1 cellular context compared by ENCODE assay signal in the genomic region with DNA sequence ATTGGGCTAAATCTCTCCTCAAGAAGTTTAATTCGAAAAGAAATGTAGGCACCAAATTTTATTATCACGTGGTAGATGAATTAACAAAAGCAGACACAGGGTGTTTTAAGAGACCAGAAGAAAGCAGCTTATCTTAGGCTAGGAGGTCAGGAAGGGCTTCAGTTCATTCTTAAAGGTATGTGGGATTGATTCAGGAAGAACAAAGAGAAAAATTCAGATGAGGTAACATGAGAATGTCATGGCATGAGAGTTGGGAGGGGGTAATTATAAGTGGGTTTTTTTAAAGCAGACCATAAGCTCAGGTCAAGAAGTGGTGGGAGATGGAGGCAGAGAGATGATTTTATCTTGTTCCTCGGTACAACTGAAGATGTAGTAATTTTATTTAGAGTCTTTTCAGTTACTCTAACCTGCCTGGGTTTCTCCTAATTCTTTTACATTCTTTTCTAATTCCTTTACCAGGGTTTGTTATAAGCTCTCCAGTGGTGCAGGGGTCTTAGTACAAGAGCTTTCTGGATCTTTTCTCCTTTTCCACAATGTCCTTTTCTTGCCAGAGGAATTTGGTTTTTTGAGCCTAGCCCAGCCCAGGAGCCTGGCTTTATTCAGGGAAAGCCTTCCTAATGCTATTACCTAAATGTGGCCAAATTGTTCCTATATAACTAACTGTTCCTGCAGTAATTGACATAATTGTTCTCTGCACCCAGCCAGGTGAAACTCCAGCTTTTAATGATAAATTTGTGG.
TF ChIP-seq lines count a peak whose summit lies in the region.

No MANE protein-coding gene starts in this region.

TF ChIP-seq in WTC11, 78 proteins besides CTCF, POLR2A, EP300 and RAD21 (continued from another document):
- TF ChIP-seq, protein P1, sequence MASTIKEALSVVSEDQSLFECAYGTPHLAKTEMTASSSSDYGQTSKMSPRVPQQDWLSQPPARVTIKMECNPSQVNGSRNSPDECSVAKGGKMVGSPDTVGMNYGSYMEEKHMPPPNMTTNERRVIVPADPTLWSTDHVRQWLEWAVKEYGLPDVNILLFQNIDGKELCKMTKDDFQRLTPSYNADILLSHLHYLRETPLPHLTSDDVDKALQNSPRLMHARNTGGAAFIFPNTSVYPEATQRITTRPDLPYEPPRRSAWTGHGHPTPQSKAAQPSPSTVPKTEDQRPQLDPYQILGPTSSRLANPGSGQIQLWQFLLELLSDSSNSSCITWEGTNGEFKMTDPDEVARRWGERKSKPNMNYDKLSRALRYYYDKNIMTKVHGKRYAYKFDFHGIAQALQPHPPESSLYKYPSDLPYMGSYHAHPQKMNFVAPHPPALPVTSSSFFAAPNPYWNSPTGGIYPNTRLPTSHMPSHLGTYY (CRISPR knock-in tag; IDR thresholded peaks at IDR 0.05): no peak
- TF ChIP-seq ZNF671 (CRISPR knock-in tag; IDR thresholded peaks at IDR 0.05) (no peak), ESRRA (CRISPR knock-in tag; IDR thresholded peaks at IDR 0.05; ENCODE audit: borderline replicate concordance) (no peak), GTF2I (CRISPR knock-in tag; conservative IDR thresholded peaks at IDR 0.05) (no peak), TCF7 (CRISPR knock-in tag; IDR thresholded peaks at IDR 0.05; ENCODE audit: low read depth) (no peak), TP53 (CRISPR knock-in tag; IDR thresholded peaks at IDR 0.05) (no peak), ETV6 (CRISPR knock-in tag; IDR thresholded peaks at IDR 0.05) (no peak)
- TF ChIP-seq, protein P2, sequence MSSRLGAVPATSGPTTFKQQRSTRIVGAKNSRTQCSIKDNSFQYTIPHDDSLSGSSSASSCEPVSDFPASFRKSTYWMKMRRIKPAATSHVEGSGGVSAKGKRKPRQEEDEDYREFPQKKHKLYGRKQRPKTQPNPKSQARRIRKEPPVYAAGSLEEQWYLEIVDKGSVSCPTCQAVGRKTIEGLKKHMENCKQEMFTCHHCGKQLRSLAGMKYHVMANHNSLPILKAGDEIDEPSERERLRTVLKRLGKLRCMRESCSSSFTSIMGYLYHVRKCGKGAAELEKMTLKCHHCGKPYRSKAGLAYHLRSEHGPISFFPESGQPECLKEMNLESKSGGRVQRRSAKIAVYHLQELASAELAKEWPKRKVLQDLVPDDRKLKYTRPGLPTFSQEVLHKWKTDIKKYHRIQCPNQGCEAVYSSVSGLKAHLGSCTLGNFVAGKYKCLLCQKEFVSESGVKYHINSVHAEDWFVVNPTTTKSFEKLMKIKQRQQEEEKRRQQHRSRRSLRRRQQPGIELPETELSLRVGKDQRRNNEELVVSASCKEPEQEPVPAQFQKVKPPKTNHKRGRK (CRISPR knock-in tag; IDR thresholded peaks at IDR 0.05; ENCODE audit: borderline replicate concordance): no peak
- TF ChIP-seq, protein P3, sequence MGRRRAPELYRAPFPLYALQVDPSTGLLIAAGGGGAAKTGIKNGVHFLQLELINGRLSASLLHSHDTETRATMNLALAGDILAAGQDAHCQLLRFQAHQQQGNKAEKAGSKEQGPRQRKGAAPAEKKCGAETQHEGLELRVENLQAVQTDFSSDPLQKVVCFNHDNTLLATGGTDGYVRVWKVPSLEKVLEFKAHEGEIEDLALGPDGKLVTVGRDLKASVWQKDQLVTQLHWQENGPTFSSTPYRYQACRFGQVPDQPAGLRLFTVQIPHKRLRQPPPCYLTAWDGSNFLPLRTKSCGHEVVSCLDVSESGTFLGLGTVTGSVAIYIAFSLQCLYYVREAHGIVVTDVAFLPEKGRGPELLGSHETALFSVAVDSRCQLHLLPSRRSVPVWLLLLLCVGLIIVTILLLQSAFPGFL (CRISPR knock-in tag; IDR thresholded peaks at IDR 0.05; ENCODE audit: borderline replicate concordance): no peak
- TF ChIP-seq, protein P4, sequence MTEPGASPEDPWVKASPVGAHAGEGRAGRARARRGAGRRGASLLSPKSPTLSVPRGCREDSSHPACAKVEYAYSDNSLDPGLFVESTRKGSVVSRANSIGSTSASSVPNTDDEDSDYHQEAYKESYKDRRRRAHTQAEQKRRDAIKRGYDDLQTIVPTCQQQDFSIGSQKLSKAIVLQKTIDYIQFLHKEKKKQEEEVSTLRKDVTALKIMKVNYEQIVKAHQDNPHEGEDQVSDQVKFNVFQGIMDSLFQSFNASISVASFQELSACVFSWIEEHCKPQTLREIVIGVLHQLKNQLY (CRISPR knock-in tag; IDR thresholded peaks at IDR 0.05): no peak
- TF ChIP-seq, protein P5, sequence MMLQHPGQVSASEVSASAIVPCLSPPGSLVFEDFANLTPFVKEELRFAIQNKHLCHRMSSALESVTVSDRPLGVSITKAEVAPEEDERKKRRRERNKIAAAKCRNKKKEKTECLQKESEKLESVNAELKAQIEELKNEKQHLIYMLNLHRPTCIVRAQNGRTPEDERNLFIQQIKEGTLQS (CRISPR knock-in tag; conservative IDR thresholded peaks at IDR 0.05): no peak
- TF ChIP-seq, protein P6, sequence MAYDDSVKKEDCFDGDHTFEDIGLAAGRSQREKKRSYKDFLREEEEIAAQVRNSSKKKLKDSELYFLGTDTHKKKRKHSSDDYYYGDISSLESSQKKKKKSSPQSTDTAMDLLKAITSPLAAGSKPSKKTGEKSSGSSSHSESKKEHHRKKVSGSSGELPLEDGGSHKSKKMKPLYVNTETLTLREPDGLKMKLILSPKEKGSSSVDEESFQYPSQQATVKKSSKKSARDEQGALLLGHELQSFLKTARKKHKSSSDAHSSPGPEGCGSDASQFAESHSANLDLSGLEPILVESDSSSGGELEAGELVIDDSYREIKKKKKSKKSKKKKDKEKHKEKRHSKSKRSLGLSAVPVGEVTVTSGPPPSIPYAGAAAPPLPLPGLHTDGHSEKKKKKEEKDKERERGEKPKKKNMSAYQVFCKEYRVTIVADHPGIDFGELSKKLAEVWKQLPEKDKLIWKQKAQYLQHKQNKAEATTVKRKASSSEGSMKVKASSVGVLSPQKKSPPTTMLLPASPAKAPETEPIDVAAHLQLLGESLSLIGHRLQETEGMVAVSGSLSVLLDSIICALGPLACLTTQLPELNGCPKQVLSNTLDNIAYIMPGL (CRISPR knock-in tag; IDR thresholded peaks at IDR 0.05): no peak
- TF ChIP-seq, protein P7, sequence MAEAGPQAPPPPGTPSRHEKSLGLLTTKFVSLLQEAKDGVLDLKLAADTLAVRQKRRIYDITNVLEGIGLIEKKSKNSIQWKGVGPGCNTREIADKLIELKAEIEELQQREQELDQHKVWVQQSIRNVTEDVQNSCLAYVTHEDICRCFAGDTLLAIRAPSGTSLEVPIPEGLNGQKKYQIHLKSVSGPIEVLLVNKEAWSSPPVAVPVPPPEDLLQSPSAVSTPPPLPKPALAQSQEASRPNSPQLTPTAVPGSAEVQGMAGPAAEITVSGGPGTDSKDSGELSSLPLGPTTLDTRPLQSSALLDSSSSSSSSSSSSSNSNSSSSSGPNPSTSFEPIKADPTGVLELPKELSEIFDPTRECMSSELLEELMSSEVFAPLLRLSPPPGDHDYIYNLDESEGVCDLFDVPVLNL (CRISPR knock-in tag; IDR thresholded peaks at IDR 0.05; ENCODE audit: borderline replicate concordance, low read depth): no peak
